Comparison of ENCODE assay signal across 2 cellular contexts in the genomic region with DNA sequence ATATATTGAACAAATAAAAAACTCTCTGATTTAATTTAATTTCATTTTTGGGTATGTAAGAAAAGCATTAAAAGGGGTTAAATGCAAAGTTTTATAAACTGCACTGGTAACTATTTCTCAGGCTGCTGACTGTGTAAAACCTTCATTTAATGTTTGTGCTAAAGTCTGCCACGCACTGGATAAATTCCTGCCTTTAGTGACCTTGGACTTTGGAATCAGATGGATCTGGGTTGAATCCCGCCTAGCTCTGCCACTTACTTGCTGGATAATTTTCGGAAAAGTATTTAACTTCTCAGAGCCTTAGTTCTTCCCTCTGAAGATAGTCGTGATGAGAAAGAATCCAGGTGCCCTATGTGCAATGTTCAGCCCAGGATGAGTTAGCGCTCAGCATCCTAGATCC.
TF ChIP-seq lines count a peak whose summit lies in the region.

No MANE protein-coding gene starts in this region.

TF ChIP-seq in IMR-90, 13 proteins besides CTCF, POLR2A, EP300 and RAD21:
- TF ChIP-seq FOS (IDR thresholded peaks at IDR 0.05; ENCODE audit: low read depth, low read length) (no peak), NFE2L2 (IDR thresholded peaks at IDR 0.05; ENCODE audit: low read depth, low read length) (no peak), BHLHE40 (IDR thresholded peaks at IDR 0.05; ENCODE audit: low read depth, low read length) (no peak), SMC3 (IDR thresholded peaks at IDR 0.05; ENCODE audit: low read depth, low read length) (no peak), CEBPB (IDR thresholded peaks at IDR 0.05; ENCODE audit: low read depth, low read length) (no peak), USF2 (IDR thresholded peaks at IDR 0.05; ENCODE audit: low read depth, low read length) (no peak), MAZ (IDR thresholded peaks at IDR 0.05; ENCODE audit: borderline replicate concordance, low read depth, low read length) (no peak), RCOR1 (IDR thresholded peaks at IDR 0.05; ENCODE audit: insufficient replicate concordance, low read length) (no peak), MXI1 (IDR thresholded peaks at IDR 0.05; ENCODE audit: borderline replicate concordance, low read depth, low read length) (no peak), ELK1 (IDR thresholded peaks at IDR 0.05; ENCODE audit: borderline replicate concordance, low read depth, low read length) (no peak), MAFK (IDR thresholded peaks at IDR 0.05; ENCODE audit: low read depth, low read length) (no peak), CHD1 (IDR thresholded peaks at IDR 0.05; ENCODE audit: low read depth, low read length) (no peak)

TF ChIP-seq in HepG2, 621 proteins besides CTCF, POLR2A, EP300 and RAD21:
- no peak for TF ChIP-seq HMG20A (CRISPR knock-in tag; IDR thresholded peaks at IDR 0.05; ENCODE audit: borderline replicate concordance)
- no peak for TF ChIP-seq MAFG (CRISPR knock-in tag; IDR thresholded peaks at IDR 0.05)
- TF ChIP-seq ZNF790 (CRISPR knock-in tag; IDR thresholded peaks at IDR 0.05; ENCODE audit: borderline replicate concordance) = no peak
- TF ChIP-seq REXO4 (CRISPR knock-in tag; IDR thresholded peaks at IDR 0.05; ENCODE audit: borderline replicate concordance) = no peak
- TF ChIP-seq ADNP (CRISPR knock-in tag; IDR thresholded peaks at IDR 0.05) = no peak
- TF ChIP-seq ZNF44 (CRISPR knock-in tag; IDR thresholded peaks at IDR 0.05) = no peak
- TF ChIP-seq ZNF292 (CRISPR knock-in tag; IDR thresholded peaks at IDR 0.05; ENCODE audit: borderline replicate concordance, low read depth) = no peak
- peak; percentile 43; the same call in 1 of the 2 replicates for TF ChIP-seq MAFF (IDR thresholded peaks at IDR 0.05; ENCODE audit: low read depth, low read length)
- TF ChIP-seq, protein P1, sequence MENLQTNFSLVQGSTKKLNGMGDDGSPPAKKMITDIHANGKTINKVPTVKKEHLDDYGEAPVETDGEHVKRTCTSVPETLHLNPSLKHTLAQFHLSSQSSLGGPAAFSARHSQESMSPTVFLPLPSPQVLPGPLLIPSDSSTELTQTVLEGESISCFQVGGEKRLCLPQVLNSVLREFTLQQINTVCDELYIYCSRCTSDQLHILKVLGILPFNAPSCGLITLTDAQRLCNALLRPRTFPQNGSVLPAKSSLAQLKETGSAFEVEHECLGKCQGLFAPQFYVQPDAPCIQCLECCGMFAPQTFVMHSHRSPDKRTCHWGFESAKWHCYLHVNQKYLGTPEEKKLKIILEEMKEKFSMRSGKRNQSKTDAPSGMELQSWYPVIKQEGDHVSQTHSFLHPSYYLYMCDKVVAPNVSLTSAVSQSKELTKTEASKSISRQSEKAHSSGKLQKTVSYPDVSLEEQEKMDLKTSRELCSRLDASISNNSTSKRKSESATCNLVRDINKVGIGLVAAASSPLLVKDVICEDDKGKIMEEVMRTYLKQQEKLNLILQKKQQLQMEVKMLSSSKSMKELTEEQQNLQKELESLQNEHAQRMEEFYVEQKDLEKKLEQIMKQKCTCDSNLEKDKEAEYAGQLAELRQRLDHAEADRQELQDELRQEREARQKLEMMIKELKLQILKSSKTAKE (CRISPR knock-in tag; IDR thresholded peaks at IDR 0.05; ENCODE audit: borderline replicate concordance) = no peak
- TF ChIP-seq SMC3 (IDR thresholded peaks at IDR 0.05; ENCODE audit: low read length) = no peak
- TF ChIP-seq PCBP1 (IDR thresholded peaks at IDR 0.05; ENCODE audit: borderline replicate concordance, low read depth, low read length) = no peak
- no peak for TF ChIP-seq MTA1 (CRISPR knock-in tag; IDR thresholded peaks at IDR 0.05; ENCODE audit: borderline replicate concordance)
- TF ChIP-seq ATF7 (IDR thresholded peaks at IDR 0.05) = no peak
- no peak for TF ChIP-seq ATF7 (CRISPR knock-in tag; IDR thresholded peaks at IDR 0.05)
- no peak for TF ChIP-seq ZNF350 (CRISPR knock-in tag; IDR thresholded peaks at IDR 0.05; ENCODE audit: borderline replicate concordance, low read depth)
- TF ChIP-seq RFXAP (CRISPR knock-in tag; IDR thresholded peaks at IDR 0.05; ENCODE audit: borderline replicate concordance) = no peak
- no peak for TF ChIP-seq FOXA3 (CRISPR knock-in tag; IDR thresholded peaks at IDR 0.05)
- TF ChIP-seq ZNF607 (CRISPR knock-in tag; IDR thresholded peaks at IDR 0.05; ENCODE audit: borderline replicate concordance) = no peak
- peak; percentile 55 for TF ChIP-seq HNF4A (CRISPR knock-in tag; IDR thresholded peaks at IDR 0.05)
- no peak for TF ChIP-seq TGIF2 (CRISPR knock-in tag; IDR thresholded peaks at IDR 0.05)
- no peak for TF ChIP-seq RXRB (CRISPR knock-in tag; IDR thresholded peaks at IDR 0.05; ENCODE audit: borderline replicate concordance)
- TF ChIP-seq PHF20 (CRISPR knock-in tag; IDR thresholded peaks at IDR 0.05) = no peak
- TF ChIP-seq MAFK (conservative IDR thresholded peaks at IDR 0.05 in 1 of 2, IDR thresholded peaks at IDR 0.05 in 1 of 2; ENCODE audit: low read length in 2 of 2) = 0 out of 4 replicates have a peak, but pooled peaks have one; percentile 1 to 18
- no peak for TF ChIP-seq ZNF562 (CRISPR knock-in tag; IDR thresholded peaks at IDR 0.05; ENCODE audit: borderline replicate concordance)
